ENCODE assay signal across 24 cellular contexts in genomic region chr2:88209526-88210131, GRCh38.
"Had no signal": no experiment of that assay in that cellular context is flagged by ENCODE, and none has a peak within 500 bp of the region (broad histone marks: within the 10 kb centered on the region; RNA-seq: fewer than 3 reads in every experiment).

No MANE protein-coding gene starts in this region.

- H3K4me1 ChIP-seq: colonic mucosa, esophagus squamous epithelium, stomach, tibial artery, upper lobe of left lung had no signal

- H3K36me3 ChIP-seq: colonic mucosa, esophagus squamous epithelium, neural progenitor cell, stomach, tibial artery, upper lobe of left lung had no signal

- H3K27ac Mint-ChIP-seq: dendritic cell treated with granulocyte-macrophage colony-stimulating factor and Interleukin-4, amounts not matched to agents 40 ng/mL and 50 ng/mL, for 4 days; immature natural killer cell; naive thymus-derived CD4-positive, alpha-beta T cell; neural progenitor cell had no signal

- H3K27me3 Mint-ChIP-seq: central memory CD8-positive, alpha-beta T cell had no signal

- H3K9ac ChIP-seq: neural progenitor cell had no signal

- H3K4me2 ChIP-seq: neural progenitor cell, smooth muscle cell had no signal

- ATAC-seq: naive thymus-derived CD4-positive, alpha-beta T cell; sciatic nerve had no signal

- H3K4me3 ChIP-seq: colonic mucosa, esophagus squamous epithelium, lung, neural progenitor cell, smooth muscle cell, stomach, tibial artery, upper lobe of left lung had no signal

- H3K36me3 Mint-ChIP-seq: immature natural killer cell; naive thymus-derived CD4-positive, alpha-beta T cell; neural progenitor cell had no signal

- H2AFZ ChIP-seq: neural progenitor cell had no signal

- H3K9me3 ChIP-seq: colonic mucosa, esophagus squamous epithelium, stomach, tibial artery, upper lobe of left lung had no signal

- H3K4me3 Mint-ChIP-seq: central memory CD8-positive, alpha-beta T cell; dendritic cell treated with granulocyte-macrophage colony-stimulating factor and Interleukin-4, amounts not matched to agents 40 ng/mL and 50 ng/mL, for 4 days; immature natural killer cell; naive thymus-derived CD4-positive, alpha-beta T cell; nephron; neural progenitor cell had no signal

- H3K9me3 Mint-ChIP-seq: central memory CD8-positive, alpha-beta T cell; dendritic cell treated with granulocyte-macrophage colony-stimulating factor and Interleukin-4, amounts not matched to agents 40 ng/mL and 50 ng/mL, for 4 days; immature natural killer cell; nephron had no signal

- H3K4me1 Mint-ChIP-seq: central memory CD8-positive, alpha-beta T cell; immature natural killer cell; naive thymus-derived CD4-positive, alpha-beta T cell had no signal

- DNase-seq: colonic mucosa; effector memory CD4-positive, alpha-beta T cell; erythroblast; esophagus squamous epithelium; immature natural killer cell; mesenchymal stem cell; midbrain; naive thymus-derived CD4-positive, alpha-beta T cell; retina; stimulated activated CD4-positive, alpha-beta T cell treated with anti-CD3 and anti-CD28 coated beads, Interleukin-12 subunit alpha, Interleukin-12 subunit beta, amount 100 ng/mL, for 4 hours; stimulated activated CD4-positive, alpha-beta T cell treated with anti-CD3 and anti-CD28 coated beads, Interleukin-1b, Interleukin-23, amount 100 ng/mL, for 48 hours; stimulated activated CD4-positive, alpha-beta T cell treated with anti-CD3 and anti-CD28 coated beads, Interleukin-4, amount 100 ng/mL, for 1 hour; stimulated activated CD8-positive, alpha-beta memory T cell treated with anti-CD3 and anti-CD28 coated beads, Interleukin-4, amount 100 ng/mL, for 48 hours; stimulated activated naive CD4-positive, alpha-beta T cell treated with Interleukin-2 at 50 U/mL for 16 hours; stomach; tibial artery; upper lobe of left lung had no signal

- H3K27ac ChIP-seq: colonic mucosa, esophagus squamous epithelium, neural progenitor cell, stomach, tibial artery, upper lobe of left lung had no signal

- H3K27me3 ChIP-seq: colonic mucosa, neural progenitor cell, upper lobe of left lung had no signal
